Comparison of ENCODE assay signal across 11 cellular contexts in genomic region chr9:137445930-137446431, GRCh38. TPM values are rescaled to one million over a fixed set of nuclear protein-coding genes. Genes with fewer than 3 reads are reported as not detected.
DNase-seq lines count a peak whose midpoint lies in the region; ATAC-seq and TF ChIP-seq lines count a peak whose summit lies in the region.
"Had no signal": no experiment of that assay in that cellular context is flagged by ENCODE, and none has a peak within 500 bp of the region (broad histone marks: within the 10 kb centered on the region; RNA-seq: fewer than 3 reads in every experiment).

No MANE protein-coding gene starts in this region.

- peak; percentile 25 for ATAC-seq in sciatic nerve
- ATAC-seq in HG02759 (IDR thresholded peaks at IDR 0.05; ENCODE audit: unreplicated experiment) = no peak

- peaks cover 8 to 10% of the 10 kb centered on the region in 2 donors for H3K4me1 ChIP-seq in breast epithelium

- no peaks in the 10 kb centered on the region for H3K27me3 ChIP-seq in breast epithelium

- no peak overlapping the region for H3K27ac ChIP-seq in breast epithelium

- intact Hi-C loops in sciatic nerve (cut with DNase I) (no loop called here), breast epithelium (cut with DNase I; ENCODE audit: low total_unique reads) (no loop called here)

- TF ChIP-seq POLR2A in breast epithelium (IDR thresholded peaks at IDR 0.05) = no peak

- peak; percentile 52 for DNase-seq in NCI-H345 (lab: John Stamatoyannopoulos, UW)
- no peak for DNase-seq in NCI-H345 treated with DMSO at 0.1 percent for 48 hours (lab: John Stamatoyannopoulos, UW; ENCODE audit: unreplicated experiment)
- peak; percentile 71 for DNase-seq in NCI-H2171 treated with DMSO at 0.1 percent for 48 hours (lab: John Stamatoyannopoulos, UW)
- DNase-seq in fibroblast of the aortic adventitia (ENCODE audit: low read depth) = peak; percentile 40
- DNase-seq in sciatic nerve (ENCODE audit: low spot score) = no peak
- DNase-seq in breast epithelium (ENCODE audit: low spot score in 2 of 2) = no peak
- no peak for DNase-seq in cerebellum (ENCODE audit: low spot score)

- TF ChIP-seq CTCF in fibroblast of the aortic adventitia (IDR thresholded peaks at IDR 0.05; ENCODE audit: insufficient read depth, low read length) (no peak), breast epithelium (IDR thresholded peaks at IDR 0.05) (no peak)

- H3K9me3 ChIP-seq in breast epithelium = no peaks in the 10 kb centered on the region

- no peaks in the 10 kb centered on the region for H3K36me3 ChIP-seq in breast epithelium

- H3K4me3 ChIP-seq in fibroblast of the aortic adventitia (ENCODE audit: low read depth, low read length) = no peak overlapping the region
- H3K4me3 ChIP-seq in breast epithelium = peak overlapping the region in 1 of 3 donors; percentile 10

RNA-seq across cellular contexts. Expression of gene ENTPD8, which starts 4.8 kb away (rescaled TPM):
- total RNA-seq in fibroblast of the aortic adventitia (ENCODE audit: low replicate concordance) = not detected in 2 replicates
- total RNA-seq in sciatic nerve = not detected
- 1 to 10 TPM in 2 of 3 donors, not detected in 1; 2.0 to 3.2 TPM for total RNA-seq in breast epithelium
- 0.09 TPM for total RNA-seq in cerebellum
- total RNA-seq: activated CD4-positive, alpha-beta T cell treated with anti-CD3 and anti-CD28 coated beads, Interleukin-2, amount 10 ng/mL, durations not matched to agents 24 days and 14 days; activated T-cell treated with anti-CD3 and anti-CD28 coated beads, Interleukin-2, amount 50 U/mL, for 4 hours; IMR-90 had no signal

RNA-seq across cellular contexts. Expression of gene NSMF, which starts 13.2 kb away (rescaled TPM):
- 29.1 and 29.6 TPM in 2 replicates for total RNA-seq in fibroblast of the aortic adventitia (ENCODE audit: low replicate concordance)
- 50.4 TPM for total RNA-seq in sciatic nerve
- total RNA-seq in breast epithelium = 10 to 100 TPM; 30.9 to 38.4 (median 37.4) TPM
- total RNA-seq in cerebellum = 26.7 TPM

RNA-seq across cellular contexts. Expression of gene NOXA1, which starts 22.8 kb away (rescaled TPM):
- total RNA-seq in fibroblast of the aortic adventitia (ENCODE audit: low replicate concordance) = 0.36 and 0.74 TPM in 2 replicates
- total RNA-seq in sciatic nerve = 7.4 TPM
- total RNA-seq in breast epithelium = 10 to 100 TPM in 1 of 3 donors, 1 to 10 TPM in 2; 2.9 to 13.8 (median 4.6) TPM
- total RNA-seq in cerebellum = 1.5 TPM
- total RNA-seq: IMR-90 had no signal

RNA-seq across cellular contexts. Expression of gene EXD3, which starts 23.0 kb away (rescaled TPM):
- total RNA-seq in fibroblast of the aortic adventitia (ENCODE audit: low replicate concordance) = 5.2 and 14.3 TPM in 2 replicates
- total RNA-seq in sciatic nerve = 48.1 TPM
- total RNA-seq in breast epithelium = 10 to 100 TPM in 2 of 3 donors, 1 to 10 TPM in 1; 7.7 to 28.7 (median 20.6) TPM
- 15.2 TPM for total RNA-seq in cerebellum

Comparison
In these comparisons a context has a peak if more than half of its experiments do, and no peak if none do; other contexts are left out.
1. DNase-seq: peak in NCI-H345 (single experiment), NCI-H2171 treated with DMSO at 0.1 percent for 48 hours (single experiment) and fibroblast of the aortic adventitia (single experiment); none in NCI-H345 treated with DMSO at 0.1 percent for 48 hours (single experiment), sciatic nerve (single experiment), breast epithelium (0 of 2) and cerebellum (single experiment).